ENCODE assay signal across 1 cellular context in genomic region chr12:82438356-82438755, GRCh38.
TF ChIP-seq lines count a peak whose summit lies in the region.

No MANE protein-coding gene starts in this region.

TF ChIP-seq in WTC11, 78 proteins besides CTCF, POLR2A, EP300 and RAD21 (continued from another document):
- TF ChIP-seq ETV6 (CRISPR knock-in tag; IDR thresholded peaks at IDR 0.05) (no peak), ZNF425 (CRISPR knock-in tag; conservative IDR thresholded peaks at IDR 0.05) (no peak), SOX15 (CRISPR knock-in tag; IDR thresholded peaks at IDR 0.05) (no peak)
